25 cellular contexts compared by ENCODE assay signal in the genomic region with DNA sequence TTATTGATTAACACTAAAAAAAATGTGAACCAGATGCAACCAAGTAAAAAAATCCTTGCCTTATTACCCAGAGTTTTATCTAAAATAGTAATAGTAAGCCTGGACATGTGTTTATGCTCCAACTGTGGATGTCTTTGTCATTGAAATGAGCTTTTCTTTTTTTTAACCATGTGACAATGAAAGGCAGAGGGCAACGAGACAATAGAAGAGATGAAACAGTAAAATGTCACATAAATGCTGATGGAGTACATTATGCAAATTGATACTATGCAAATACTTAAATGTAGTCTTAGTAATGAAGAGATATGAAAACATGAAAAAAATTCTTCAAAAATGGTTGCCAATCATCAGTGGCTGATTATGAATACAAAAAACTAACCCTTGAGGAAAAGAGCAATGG. TPM values are rescaled to one million over a fixed set of nuclear protein-coding genes. Genes with fewer than 3 reads are reported as not detected.
DNase-seq lines count a peak whose midpoint lies in the region; ATAC-seq and TF ChIP-seq lines count a peak whose summit lies in the region.
"Had no signal": no experiment of that assay in that cellular context is flagged by ENCODE, and none has a peak within 500 bp of the region (broad histone marks: within the 10 kb centered on the region; RNA-seq: fewer than 3 reads in every experiment).

No MANE protein-coding gene starts in this region.

- H3K27ac ChIP-seq in mammary epithelial cell (ENCODE audit: insufficient read depth, low read depth, low read length) (no peak overlapping the region), RWPE2 (ENCODE audit: poor library complexity, severe bottlenecking) (peak overlapping the region; percentile 68), foreskin keratinocyte (peak overlapping the region; percentile 17), transverse colon (peak overlapping the region; percentile 36 to 65 (median 50))
- H3K27ac ChIP-seq: 22Rv1, SJCRH30 had no signal

- no peak for TF ChIP-seq EP300 in transverse colon (IDR thresholded peaks at IDR 0.05; ENCODE audit: low read depth)

- H3K27me3 Mint-ChIP-seq in MCF 10A (ENCODE audit: insufficient read depth, unreplicated experiment) = no peaks in the 10 kb centered on the region

- H3K4me3 ChIP-seq in mammary epithelial cell (replicated peaks in 1 of 3; ENCODE audit: insufficient read depth in 1 of 3, low read depth in 2 of 3, low read length in 3 of 3) (no peak overlapping the region), RWPE2 (ENCODE audit: severe bottlenecking) (no peak overlapping the region), transverse colon (no peak overlapping the region)
- H3K4me3 ChIP-seq: Peyer's patch, SJCRH30 had no signal

- CTCF ChIA-PET in mammary epithelial cell (lab: Charles Lee; ENCODE audit: low non-redundant PET) (interaction anchor here (0.6 kb wide), 1 partner anchor 39 kb away, joined by 3 read pairs; no protein-coding TSS in a partner anchor), MCF 10A (lab: Yijun Ruan, JAX) (interaction anchor here (0.6 to 0.8 kb wide), 2 partner anchors 39 kb away, joined by 3 read pairs; no protein-coding TSS in a partner anchor)

- H3K4me1 Mint-ChIP-seq in MCF 10A (ENCODE audit: insufficient read depth, unreplicated experiment) = peaks cover 11% of the 10 kb centered on the region

- H3K4me2 ChIP-seq in mammary epithelial cell (ENCODE audit: insufficient read depth, low read depth, low read length) = peak overlapping the region; percentile 50

- no peak overlapping the region for H3K4me3 Mint-ChIP-seq in MCF 10A (ENCODE audit: unreplicated experiment)
- H3K4me3 Mint-ChIP-seq: CD8-positive, alpha-beta T cell; HFFc6 had no signal

- 74% methylated on average over 1 of the region's 1 CpG for WGBS in mammary epithelial cell (ENCODE audit: low coverage, missing lambda C conversion rate)
- WGBS in transverse colon (ENCODE audit: low coverage in 1 of 2), 2 donors = 16 to 50% methylated on average over 1 of the region's 1 CpG

- no peak overlapping the region for H3K27ac Mint-ChIP-seq in MCF 10A (ENCODE audit: low read depth, unreplicated experiment)
- H3K27ac Mint-ChIP-seq: CD8-positive, alpha-beta T cell; HFFc6 had no signal

- no peak for DNase-seq in mammary epithelial cell
- DNase-seq in MCF 10A (ENCODE audit: unreplicated experiment) = no peak
- no peak for DNase-seq in RWPE2 (ENCODE audit: low spot score)
- no peak for DNase-seq in foreskin keratinocyte
- DNase-seq in transverse colon = no peak
- DNase-seq in NCI-H2081 (lab: John Stamatoyannopoulos, UW) = no peak
- DNase-seq in NCI-H446 (lab: John Stamatoyannopoulos, UW) = no peak
- DNase-seq: AML-193; C1 segment of cervical spinal cord; CD8-positive, alpha-beta T cell; GDM1; H7; KG1; NCI-H1092 treated with DMSO at 0.1 percent for 48 hours; NCI-H1436 treated with DMSO at 0.1 percent for 48 hours; NCI-H1930; NCI-H2227 treated with DMSO at 0.1 percent for 48 hours; NCI-H510A treated with DMSO at 0.1 percent for 48 hours; NCI-H774; NK-92 treated with Interleukin-12 subunit alpha and Interleukin-12 subunit beta, amount 100 ng/mL, for 24 hours; Peyer's patch; SJCRH30 had no signal

- no peaks in the 10 kb centered on the region for H4K20me1 ChIP-seq in mammary epithelial cell (ENCODE audit: insufficient read depth, low read length)

- H3K9me3 Mint-ChIP-seq in MCF 10A (ENCODE audit: unreplicated experiment) = no peaks in the 10 kb centered on the region
- H3K9me3 Mint-ChIP-seq: CD8-positive, alpha-beta T cell; HFFc6 had no signal

- no peak for TF ChIP-seq CTCF in mammary epithelial cell (conservative IDR thresholded peaks at IDR 0.05 in 1 of 2, IDR thresholded peaks at IDR 0.05 in 1 of 2; ENCODE audit: extremely low read depth in 1 of 2, insufficient read depth in 1 of 2, low read depth in 1 of 2, low read length in 2 of 2)
- TF ChIP-seq CTCF in MCF 10A (IDR thresholded peaks at IDR 0.05; ENCODE audit: unreplicated experiment) = no peak
- no peak for TF ChIP-seq CTCF in RWPE2 (IDR thresholded peaks at IDR 0.05; ENCODE audit: poor library complexity, severe bottlenecking)
- no peak for TF ChIP-seq CTCF in foreskin keratinocyte (conservative IDR thresholded peaks at IDR 0.05)
- TF ChIP-seq CTCF in transverse colon (IDR thresholded peaks at IDR 0.05) = no peak

- intact Hi-C loops in mammary epithelial cell (cut with micrococcal nuclease) = loop anchor here (2.0 to 5.0 kb wide), 2 partner anchors 20 to 284 kb away; a partner anchor contains a TSS
- intact Hi-C loops in MCF 10A (cut with micrococcal nuclease) = loop anchor here (1.0 kb wide), 2 partner anchors 21 to 124 kb away; a partner anchor contains a TSS
- intact Hi-C loops in transverse colon (cut with DNase I; ENCODE audit: low total_unique reads) = no loop called here

- no peaks in the 10 kb centered on the region for H3K27me3 ChIP-seq in mammary epithelial cell (ENCODE audit: insufficient read depth, low read length)
- no peaks in the 10 kb centered on the region for H3K27me3 ChIP-seq in RWPE2 (ENCODE audit: insufficient read depth, poor library complexity, severe bottlenecking)
- H3K27me3 ChIP-seq in foreskin keratinocyte = no peaks in the 10 kb centered on the region
- H3K27me3 ChIP-seq in transverse colon = no peaks in the 10 kb centered on the region
- H3K27me3 ChIP-seq: Peyer's patch, SJCRH30 had no signal

- H3K79me2 ChIP-seq in mammary epithelial cell (ENCODE audit: insufficient read depth, low read length) = no peaks in the 10 kb centered on the region

- POLR2A ChIA-PET in MCF 10A (lab: Yijun Ruan, JAX) = interaction anchor here (0.7 to 3.2 kb wide), 3 partner anchors 21 to 336 kb away, joined by 3 to 17 read pairs (median 4); a partner anchor contains a TSS

- no peak overlapping the region for H2AFZ ChIP-seq in mammary epithelial cell (ENCODE audit: low read depth, low read length)

- H3K9ac ChIP-seq in mammary epithelial cell (ENCODE audit: insufficient read depth, low read length) = no peak overlapping the region

- no peaks in the 10 kb centered on the region for H3K36me3 Mint-ChIP-seq in MCF 10A (ENCODE audit: insufficient read depth, unreplicated experiment)
- H3K36me3 Mint-ChIP-seq: CD8-positive, alpha-beta T cell had no signal

- H3K9me3 ChIP-seq in mammary epithelial cell (replicated peaks; ENCODE audit: insufficient read depth, low read length) (no peaks in the 10 kb centered on the region), RWPE2 (ENCODE audit: severe bottlenecking) (no peaks in the 10 kb centered on the region), transverse colon (no peaks in the 10 kb centered on the region)
- H3K9me3 ChIP-seq: Peyer's patch, SJCRH30 had no signal

- H3K36me3 ChIP-seq in mammary epithelial cell (ENCODE audit: insufficient read depth, low read length) = no peaks in the 10 kb centered on the region
- H3K36me3 ChIP-seq in RWPE2 (ENCODE audit: low read depth) = no peaks in the 10 kb centered on the region
- H3K36me3 ChIP-seq in transverse colon = no peaks in the 10 kb centered on the region
- H3K36me3 ChIP-seq: Peyer's patch, SJCRH30 had no signal

- ATAC-seq in RWPE2 (ENCODE audit: low read depth) = no peak
- ATAC-seq in foreskin keratinocyte = no peak
- no peak for ATAC-seq in GM19455 (IDR thresholded peaks at IDR 0.05; ENCODE audit: unreplicated experiment)
- ATAC-seq: CD8-positive, alpha-beta T cell had no signal

- no TSS peak for BruUV-seq in mammary epithelial cell (replicated peaks; lab: Mats Ljungman, UMichigan)
- no TSS peak for BruUV-seq in MCF 10A (replicated peaks; lab: Mats Ljungman, UMichigan)

- H3K4me1 ChIP-seq in mammary epithelial cell (ENCODE audit: insufficient read depth, low read length) = peaks cover 24% of the 10 kb centered on the region
- peaks cover 23% of the 10 kb centered on the region for H3K4me1 ChIP-seq in RWPE2 (ENCODE audit: insufficient read depth, poor library complexity, severe bottlenecking)
- H3K4me1 ChIP-seq in foreskin keratinocyte = peaks cover 29% of the 10 kb centered on the region
- peaks cover 0 to 11% (median 3%) of the 10 kb centered on the region in 4 donors for H3K4me1 ChIP-seq in transverse colon

- in situ Hi-C loops in mammary epithelial cell (cut with MboI; ENCODE audit: low sequenced_read_pairs in 2 of 2) = no loop called here
- in situ Hi-C loops in transverse colon (cut with MboI; ENCODE audit: low pct_ligation_motif_present in 1 of 4, low pct_unique_long_range_greater_than_20kb in 1 of 4, low sequenced_read_pairs in 3 of 4) = no loop called here

- no peak for TF ChIP-seq POLR2A in transverse colon (IDR thresholded peaks at IDR 0.05)

- dilution Hi-C loops in mammary epithelial cell (cut with HindIII; ENCODE audit: low sequenced_read_pairs) = no loop called here

RNA-seq across cellular contexts. Expression of a gene that starts 20.5 kb away (rescaled TPM):
- total RNA-seq in mammary epithelial cell (10 to 100 TPM; 40.3 to 52.9 TPM), MCF 10A (2022) (45.5 and 62.2 TPM in 2 replicates), foreskin keratinocyte (50.7 and 56.4 TPM in 2 replicates), transverse colon (100 to 1,000 TPM in 1 of 4 donors, 10 to 100 TPM in 2, 1 to 10 TPM in 1; 7.8 to 126 (median 54.6) TPM)
- polyA plus RNA-seq in mammary epithelial cell (31.0 TPM), foreskin keratinocyte (28.2 and 37.7 TPM in 2 replicates)
- 19.7 TPM for polyA minus RNA-seq in mammary epithelial cell
